Comparison of ENCODE assay signal across 8 cellular contexts in the genomic region with DNA sequence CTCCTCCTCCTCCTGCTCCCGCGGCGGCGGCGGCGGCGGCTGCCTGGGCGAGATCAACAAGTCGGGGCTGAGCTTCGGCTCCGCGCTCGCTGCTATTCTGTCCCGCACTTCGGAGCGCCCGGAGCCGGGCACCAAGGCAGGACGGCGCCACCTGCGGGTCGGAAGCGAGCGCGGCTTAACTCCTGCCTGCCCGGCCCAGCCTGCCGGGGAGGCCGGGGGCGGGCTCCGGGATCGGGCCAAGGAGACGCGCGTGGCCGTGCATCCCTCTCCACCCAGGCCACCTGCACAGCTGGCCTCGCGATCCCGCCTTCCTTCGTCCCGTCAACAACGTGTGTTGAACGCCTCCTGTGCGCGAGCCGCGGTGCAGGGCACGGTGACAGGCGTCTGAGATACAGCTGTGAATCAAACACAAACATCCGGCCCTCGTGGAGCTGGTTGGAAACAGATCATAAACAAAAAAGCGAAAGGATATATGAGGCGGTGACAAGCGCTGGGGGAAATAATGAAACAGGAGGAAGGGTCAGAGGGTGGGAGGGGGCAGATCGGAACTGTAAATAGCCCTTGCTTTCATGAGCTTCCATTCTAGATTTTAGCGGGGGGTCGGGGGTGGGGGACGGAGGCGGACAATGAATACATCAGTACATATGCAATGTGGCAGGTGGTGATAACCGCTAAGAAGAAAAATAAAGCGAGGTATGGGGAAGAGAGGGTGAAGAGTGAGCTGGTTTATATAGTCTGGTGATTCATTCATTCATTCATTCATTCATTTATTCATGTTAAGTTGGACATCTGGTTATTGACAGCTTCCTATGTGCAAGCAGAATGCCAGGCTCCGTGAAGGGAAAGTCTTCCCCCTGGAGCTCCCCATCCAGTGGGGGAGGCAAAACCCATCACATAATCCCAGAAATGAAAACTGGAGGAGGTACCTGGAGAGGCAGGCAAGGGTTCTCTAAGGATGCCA. TPM values are rescaled to one million over a fixed set of nuclear protein-coding genes. Genes with fewer than 3 reads are reported as not detected.
DNase-seq lines count a peak whose midpoint lies in the region; ATAC-seq and TF ChIP-seq lines count a peak whose summit lies in the region.

No MANE protein-coding gene starts in this region.

- no peak overlapping the region for H3K27ac Mint-ChIP-seq in activated CD4-positive, alpha-beta T cell treated with anti-CD3 and anti-CD28 coated beads, Interleukin-2, amount 10 ng/mL, durations not matched to agents 24 days and 14 days

- peak; percentile 75 for TF ChIP-seq CTCF in coronary artery (IDR thresholded peaks at IDR 0.05)

- in situ Hi-C loops in ACHN (cut with HindIII; ENCODE audit: low pct_ligation_motif_present, low pct_unique_long_range_greater_than_20kb, low sequenced_read_pairs): no loop called here

- H3K36me3 Mint-ChIP-seq in activated CD4-positive, alpha-beta T cell treated with anti-CD3 and anti-CD28 coated beads, Interleukin-2, amount 10 ng/mL, durations not matched to agents 24 days and 14 days (ENCODE audit: low read depth): peaks cover 2% of the 10 kb centered on the region

- peaks cover 62% of the 10 kb centered on the region for H3K27me3 Mint-ChIP-seq in activated CD4-positive, alpha-beta T cell treated with anti-CD3 and anti-CD28 coated beads, Interleukin-2, amount 10 ng/mL, durations not matched to agents 24 days and 14 days

- intact Hi-C loops in activated CD4-positive, alpha-beta T cell treated with anti-CD3 and anti-CD28 coated beads, Interleukin-2, amount 10 ng/mL, durations not matched to agents 24 days and 14 days (cut with micrococcal nuclease): loop anchor here (1.0 kb wide), 2 partner anchors 100 to 150 kb away; no protein-coding TSS in a partner anchor

- DNase-seq in ACHN (peak; percentile 68), H4 (ENCODE audit: low spot score) (peak; percentile 66), NCI-H345 treated with DMSO at 0.1 percent for 48 hours (lab: John Stamatoyannopoulos, UW; ENCODE audit: unreplicated experiment) (peak; percentile 72), coronary artery (ENCODE audit: low spot score) (peak; percentile 79), left lobe of liver (ENCODE audit: low spot score) (peak; percentile 86)
- DNase-seq in activated CD4-positive, alpha-beta T cell treated with anti-CD3 and anti-CD28 coated beads, Interleukin-2, amount 10 ng/mL, durations not matched to agents 24 days and 14 days: peak; percentile 92
- peak; percentile 15 to 58 for DNase-seq in stimulated activated CD4-positive, alpha-beta T cell treated with anti-CD3 and anti-CD28 coated beads, Interleukin-1b, Interleukin-23, amount 100 ng/mL, for 4 hours (ENCODE audit: low read depth in 2 of 2)

- ATAC-seq in left lobe of liver (peak; percentile 79), HG02884 (IDR thresholded peaks at IDR 0.05; ENCODE audit: unreplicated experiment) (no peak)

- peak overlapping the region in 1 of 2 donors; percentile 5 for H3K27ac ChIP-seq in coronary artery

- peaks cover 9% of the 10 kb centered on the region for H3K4me1 Mint-ChIP-seq in activated CD4-positive, alpha-beta T cell treated with anti-CD3 and anti-CD28 coated beads, Interleukin-2, amount 10 ng/mL, durations not matched to agents 24 days and 14 days

- peaks cover 6% of the 10 kb centered on the region for H3K9me3 Mint-ChIP-seq in activated CD4-positive, alpha-beta T cell treated with anti-CD3 and anti-CD28 coated beads, Interleukin-2, amount 10 ng/mL, durations not matched to agents 24 days and 14 days

- H3K4me3 Mint-ChIP-seq in activated CD4-positive, alpha-beta T cell treated with anti-CD3 and anti-CD28 coated beads, Interleukin-2, amount 10 ng/mL, durations not matched to agents 24 days and 14 days: peak overlapping the region; percentile 86

- peak overlapping the region; percentile 71 for H3K4me3 ChIP-seq in coronary artery

RNA-seq across cellular contexts. Expression of gene KCNB1, which starts 2.0 kb away (rescaled TPM):
- 0.02 TPM in 1 of 2 replicates, not detected in the other for total RNA-seq in H4 (2014; rRNA removed; shearing (Covaris generic))
- total RNA-seq in activated CD4-positive, alpha-beta T cell treated with anti-CD3 and anti-CD28 coated beads, Interleukin-2, amount 10 ng/mL, durations not matched to agents 24 days and 14 days: 0.07 TPM in 2 replicates
- total RNA-seq in left lobe of liver: 6.5 TPM

Comparison
In these comparisons a context has a peak if more than half of its experiments do, and no peak if none do; other contexts are left out.
1. DNase-seq: peak in every context shown above with its lines; median percentile 92 in activated CD4-positive, alpha-beta T cell treated with anti-CD3 and anti-CD28 coated beads, Interleukin-2, amount 10 ng/mL, durations not matched to agents 24 days and 14 days; 86 in left lobe of liver; 79 in coronary artery; 72 in NCI-H345 treated with DMSO at 0.1 percent for 48 hours; 68 in ACHN; 66 in H4; 36 in stimulated activated CD4-positive, alpha-beta T cell treated with anti-CD3 and anti-CD28 coated beads, Interleukin-1b, Interleukin-23, amount 100 ng/mL, for 4 hours.